1 cellular context compared by ENCODE assay signal in the genomic region with DNA sequence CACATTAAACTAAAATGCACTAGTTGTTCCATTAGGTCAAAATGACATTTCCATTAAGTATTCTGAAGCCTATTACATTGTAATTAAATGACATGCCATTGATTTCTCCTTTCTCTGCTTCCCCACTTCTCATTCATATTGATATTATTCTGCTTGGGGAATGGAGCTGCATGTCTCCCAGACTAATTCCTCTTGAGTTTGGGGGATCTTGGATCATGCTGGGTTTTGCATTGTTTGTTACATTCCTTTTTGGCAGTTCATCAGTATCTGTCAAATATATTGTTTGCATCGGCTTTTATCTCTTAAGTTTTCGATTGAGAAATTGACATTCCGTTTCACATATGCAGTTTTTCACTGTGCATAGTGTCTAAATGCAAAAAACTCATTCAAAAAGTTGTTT.
A peak's percentile ranks its signal among the peaks of the same experiment; 100 is the strongest.
TF ChIP-seq lines count a peak whose summit lies in the region.

No MANE protein-coding gene starts in this region.

TF ChIP-seq in H1, 55 proteins besides CTCF, POLR2A, EP300 and RAD21:
- TF ChIP-seq SIN3A (conservative IDR thresholded peaks at IDR 0.05 in 1 of 2, IDR thresholded peaks at IDR 0.05 in 1 of 2; ENCODE audit: low read depth in 1 of 2, low read length in 2 of 2) (no peak), TEAD4 (IDR thresholded peaks at IDR 0.05; ENCODE audit: low read depth, low read length) (peak; percentile 58; the same call in 1 of the 2 replicates)
- TF ChIP-seq, protein P1, sequence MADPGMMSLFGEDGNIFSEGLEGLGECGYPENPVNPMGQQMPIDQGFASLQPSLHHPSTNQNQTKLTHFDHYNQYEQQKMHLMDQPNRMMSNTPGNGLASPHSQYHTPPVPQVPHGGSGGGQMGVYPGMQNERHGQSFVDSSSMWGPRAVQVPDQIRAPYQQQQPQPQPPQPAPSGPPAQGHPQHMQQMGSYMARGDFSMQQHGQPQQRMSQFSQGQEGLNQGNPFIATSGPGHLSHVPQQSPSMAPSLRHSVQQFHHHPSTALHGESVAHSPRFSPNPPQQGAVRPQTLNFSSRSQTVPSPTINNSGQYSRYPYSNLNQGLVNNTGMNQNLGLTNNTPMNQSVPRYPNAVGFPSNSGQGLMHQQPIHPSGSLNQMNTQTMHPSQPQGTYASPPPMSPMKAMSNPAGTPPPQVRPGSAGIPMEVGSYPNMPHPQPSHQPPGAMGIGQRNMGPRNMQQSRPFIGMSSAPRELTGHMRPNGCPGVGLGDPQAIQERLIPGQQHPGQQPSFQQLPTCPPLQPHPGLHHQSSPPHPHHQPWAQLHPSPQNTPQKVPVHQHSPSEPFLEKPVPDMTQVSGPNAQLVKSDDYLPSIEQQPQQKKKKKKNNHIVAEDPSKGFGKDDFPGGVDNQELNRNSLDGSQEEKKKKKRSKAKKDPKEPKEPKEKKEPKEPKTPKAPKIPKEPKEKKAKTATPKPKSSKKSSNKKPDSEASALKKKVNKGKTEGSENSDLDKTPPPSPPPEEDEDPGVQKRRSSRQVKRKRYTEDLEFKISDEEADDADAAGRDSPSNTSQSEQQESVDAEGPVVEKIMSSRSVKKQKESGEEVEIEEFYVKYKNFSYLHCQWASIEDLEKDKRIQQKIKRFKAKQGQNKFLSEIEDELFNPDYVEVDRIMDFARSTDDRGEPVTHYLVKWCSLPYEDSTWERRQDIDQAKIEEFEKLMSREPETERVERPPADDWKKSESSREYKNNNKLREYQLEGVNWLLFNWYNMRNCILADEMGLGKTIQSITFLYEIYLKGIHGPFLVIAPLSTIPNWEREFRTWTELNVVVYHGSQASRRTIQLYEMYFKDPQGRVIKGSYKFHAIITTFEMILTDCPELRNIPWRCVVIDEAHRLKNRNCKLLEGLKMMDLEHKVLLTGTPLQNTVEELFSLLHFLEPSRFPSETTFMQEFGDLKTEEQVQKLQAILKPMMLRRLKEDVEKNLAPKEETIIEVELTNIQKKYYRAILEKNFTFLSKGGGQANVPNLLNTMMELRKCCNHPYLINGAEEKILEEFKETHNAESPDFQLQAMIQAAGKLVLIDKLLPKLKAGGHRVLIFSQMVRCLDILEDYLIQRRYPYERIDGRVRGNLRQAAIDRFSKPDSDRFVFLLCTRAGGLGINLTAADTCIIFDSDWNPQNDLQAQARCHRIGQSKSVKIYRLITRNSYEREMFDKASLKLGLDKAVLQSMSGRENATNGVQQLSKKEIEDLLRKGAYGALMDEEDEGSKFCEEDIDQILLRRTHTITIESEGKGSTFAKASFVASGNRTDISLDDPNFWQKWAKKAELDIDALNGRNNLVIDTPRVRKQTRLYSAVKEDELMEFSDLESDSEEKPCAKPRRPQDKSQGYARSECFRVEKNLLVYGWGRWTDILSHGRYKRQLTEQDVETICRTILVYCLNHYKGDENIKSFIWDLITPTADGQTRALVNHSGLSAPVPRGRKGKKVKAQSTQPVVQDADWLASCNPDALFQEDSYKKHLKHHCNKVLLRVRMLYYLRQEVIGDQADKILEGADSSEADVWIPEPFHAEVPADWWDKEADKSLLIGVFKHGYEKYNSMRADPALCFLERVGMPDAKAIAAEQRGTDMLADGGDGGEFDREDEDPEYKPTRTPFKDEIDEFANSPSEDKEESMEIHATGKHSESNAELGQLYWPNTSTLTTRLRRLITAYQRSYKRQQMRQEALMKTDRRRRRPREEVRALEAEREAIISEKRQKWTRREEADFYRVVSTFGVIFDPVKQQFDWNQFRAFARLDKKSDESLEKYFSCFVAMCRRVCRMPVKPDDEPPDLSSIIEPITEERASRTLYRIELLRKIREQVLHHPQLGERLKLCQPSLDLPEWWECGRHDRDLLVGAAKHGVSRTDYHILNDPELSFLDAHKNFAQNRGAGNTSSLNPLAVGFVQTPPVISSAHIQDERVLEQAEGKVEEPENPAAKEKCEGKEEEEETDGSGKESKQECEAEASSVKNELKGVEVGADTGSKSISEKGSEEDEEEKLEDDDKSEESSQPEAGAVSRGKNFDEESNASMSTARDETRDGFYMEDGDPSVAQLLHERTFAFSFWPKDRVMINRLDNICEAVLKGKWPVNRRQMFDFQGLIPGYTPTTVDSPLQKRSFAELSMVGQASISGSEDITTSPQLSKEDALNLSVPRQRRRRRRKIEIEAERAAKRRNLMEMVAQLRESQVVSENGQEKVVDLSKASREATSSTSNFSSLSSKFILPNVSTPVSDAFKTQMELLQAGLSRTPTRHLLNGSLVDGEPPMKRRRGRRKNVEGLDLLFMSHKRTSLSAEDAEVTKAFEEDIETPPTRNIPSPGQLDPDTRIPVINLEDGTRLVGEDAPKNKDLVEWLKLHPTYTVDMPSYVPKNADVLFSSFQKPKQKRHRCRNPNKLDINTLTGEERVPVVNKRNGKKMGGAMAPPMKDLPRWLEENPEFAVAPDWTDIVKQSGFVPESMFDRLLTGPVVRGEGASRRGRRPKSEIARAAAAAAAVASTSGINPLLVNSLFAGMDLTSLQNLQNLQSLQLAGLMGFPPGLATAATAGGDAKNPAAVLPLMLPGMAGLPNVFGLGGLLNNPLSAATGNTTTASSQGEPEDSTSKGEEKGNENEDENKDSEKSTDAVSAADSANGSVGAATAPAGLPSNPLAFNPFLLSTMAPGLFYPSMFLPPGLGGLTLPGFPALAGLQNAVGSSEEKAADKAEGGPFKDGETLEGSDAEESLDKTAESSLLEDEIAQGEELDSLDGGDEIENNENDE (IDR thresholded peaks at IDR 0.05; ENCODE audit: insufficient replicate concordance, low read length): peak; percentile 45
